Comparison of ENCODE assay signal across 1 cellular context in genomic region chr1:160020196-160020595, GRCh38.
TF ChIP-seq lines count a peak whose summit lies in the region.

No MANE protein-coding gene starts in this region.

TF ChIP-seq in H1, 55 proteins besides CTCF, POLR2A, EP300 and RAD21:
- TF ChIP-seq POLR2AphosphoS5 (IDR thresholded peaks at IDR 0.05; ENCODE audit: low read depth, low read length): no peak
- no peak for TF ChIP-seq CHD2 (IDR thresholded peaks at IDR 0.05; ENCODE audit: low read length)
- no peak for TF ChIP-seq ATF3 (IDR thresholded peaks at IDR 0.05; ENCODE audit: insufficient read depth, low read depth, low read length)
- no peak for TF ChIP-seq NRF1 (IDR thresholded peaks at IDR 0.05; ENCODE audit: low read depth, low read length)
- no peak for TF ChIP-seq CHD1 (IDR thresholded peaks at IDR 0.05; ENCODE audit: low read depth, low read length)
- TF ChIP-seq TAF7 (optimal IDR thresholded peaks at IDR 0.05; ENCODE audit: borderline replicate concordance, low read depth, low read length): no peak
- TF ChIP-seq CTBP2 (IDR thresholded peaks at IDR 0.05; ENCODE audit: borderline replicate concordance, insufficient read depth, insufficient read length, low read length): no peak
- no peak for TF ChIP-seq RFX5 (IDR thresholded peaks at IDR 0.05; ENCODE audit: borderline replicate concordance, low read depth, low read length)
- no peak for TF ChIP-seq BRCA1 (IDR thresholded peaks at IDR 0.05; ENCODE audit: low read depth, low read length)
- TF ChIP-seq ASH2L (IDR thresholded peaks at IDR 0.05; ENCODE audit: low read length): no peak
